ENCODE assay signal across 23 cellular contexts in genomic region chr18:54327818-54328217, GRCh38. TPM values are rescaled to one million over a fixed set of nuclear protein-coding genes. Genes with fewer than 3 reads are reported as not detected.
DNase-seq lines count a peak whose midpoint lies in the region; ATAC-seq, FAIRE-seq and TF ChIP-seq lines count a peak whose summit lies in the region.
"Had no signal": no experiment of that assay in that cellular context is flagged by ENCODE, and none has a peak within 500 bp of the region (broad histone marks: within the 10 kb centered on the region; RNA-seq: fewer than 3 reads in every experiment).

No MANE protein-coding gene starts in this region.

- no peak overlapping the region for H2AK5ac ChIP-seq in neuronal stem cell (ENCODE audit: low read depth, low read length)

- H3K4me3 ChIP-seq in PC-3 (ENCODE audit: low read length) (no peak overlapping the region), bronchial epithelial cell (ENCODE audit: low read depth, low read length) (no peak overlapping the region), neuronal stem cell (ENCODE audit: low read length in 2 of 2) (no peak overlapping the region)
- H3K4me3 ChIP-seq: BLaER1 treated with 17β-estradiol and CSF1 and Interleukin-3, amounts not matched to agents 10 nM and 100 nM; SJCRH30 had no signal

- H3K4ac ChIP-seq in neuronal stem cell (ENCODE audit: low read length), result no peak overlapping the region

- H4K8ac ChIP-seq in neuronal stem cell (ENCODE audit: low read depth, low read length), result no peak overlapping the region

- no peak overlapping the region for H2BK15ac ChIP-seq in neuronal stem cell (ENCODE audit: low read length)

- H3K18ac ChIP-seq in neuronal stem cell (ENCODE audit: low read length), result no peak overlapping the region

- H2AFZ ChIP-seq in PC-3 (ENCODE audit: low read length) (peak overlapping the region; percentile 1; the same call in 1 of the 2 replicates), neuronal stem cell (ENCODE audit: low read length) (peak overlapping the region; percentile 16)

- H3K79me1 ChIP-seq in neuronal stem cell (ENCODE audit: low read depth, low read length), result no peaks in the 10 kb centered on the region

- no CpG with 5 or more reads among the region's 4 CpGs for WGBS in neuronal stem cell (ENCODE audit: extremely low coverage in 2 of 2, insufficient read length in 2 of 2, insufficient replicate concordance in 1 of 2), 2 donors

- H3K27ac Mint-ChIP-seq in activated CD8-positive, alpha-beta T cell treated with anti-CD3 and anti-CD28 coated beads for 36 hours, result no peak overlapping the region
- no peak overlapping the region for H3K27ac Mint-ChIP-seq in activated CD8-positive, alpha-beta T cell treated with anti-CD3 and anti-CD28 coated beads, Interleukin-2, amount 10 ng/mL, durations not matched to agents 7 days and 5 days
- H3K27ac Mint-ChIP-seq in Calu3 (ENCODE audit: unreplicated experiment), result no peak overlapping the region
- H3K27ac Mint-ChIP-seq: CD4-positive, alpha-beta memory T cell; T-cell had no signal

- intact Hi-C loops in activated CD8-positive, alpha-beta T cell treated with anti-CD3 and anti-CD28 coated beads for 36 hours (cut with micrococcal nuclease), result no loop called here
- intact Hi-C loops in PC-3 (cut with micrococcal nuclease), result no loop called here
- intact Hi-C loops in Calu3 (cut with micrococcal nuclease; ENCODE audit: unreplicated experiment), result no loop called here

- H3K27me3 ChIP-seq in PC-3 (ENCODE audit: low read length) (no peaks in the 10 kb centered on the region), bronchial epithelial cell (ENCODE audit: control insufficient read depth, insufficient read depth, low read length) (no peaks in the 10 kb centered on the region), neuronal stem cell (ENCODE audit: control insufficient read depth in 3 of 3, insufficient read depth in 3 of 3, low read depth in 1 of 3, low read length in 3 of 3) (no peaks in the 10 kb centered on the region)
- H3K27me3 ChIP-seq: BLaER1 treated with 17β-estradiol and CSF1 and Interleukin-3, amounts not matched to agents 10 nM and 100 nM; SJCRH30 had no signal

- POLR2A ChIA-PET in activated CD8-positive, alpha-beta T cell treated with anti-CD3 and anti-CD28 coated beads for 36 hours (lab: Charles Lee), result no interaction called here
- POLR2A ChIA-PET in activated CD8-positive, alpha-beta T cell treated with anti-CD3 and anti-CD28 coated beads, Interleukin-2, amount 10 ng/mL, durations not matched to agents 7 days and 5 days (lab: Charles Lee), result no interaction called here
- POLR2A ChIA-PET in PC-3 (lab: Charles Lee; ENCODE audit: unreplicated experiment), result no interaction called here

- no peaks in the 10 kb centered on the region for H3K9me3 ChIP-seq in PC-3 (ENCODE audit: low read length)
- no peaks in the 10 kb centered on the region for H3K9me3 ChIP-seq in neuronal stem cell (replicated peaks in 1 of 2; ENCODE audit: control insufficient read depth in 2 of 2, insufficient read depth in 1 of 2, low read depth in 1 of 2, low read length in 2 of 2)
- H3K9me3 ChIP-seq: BLaER1 treated with 17β-estradiol and CSF1 and Interleukin-3, amounts not matched to agents 10 nM and 100 nM; SJCRH30 had no signal

- no peak for FAIRE-seq in bronchial epithelial cell (lab: Jason Lieb, UNC)
- FAIRE-seq: HepG2 had no signal

- no peaks in the 10 kb centered on the region for H3K79me2 ChIP-seq in PC-3 (ENCODE audit: low read length)

- H3F3A ChIP-seq in PC-3 (ENCODE audit: low read length, unreplicated experiment), result no peaks in the 10 kb centered on the region

- no peak overlapping the region for H4K91ac ChIP-seq in neuronal stem cell (ENCODE audit: low read depth, low read length, poor library complexity)

- no peak overlapping the region for H3K14ac ChIP-seq in neuronal stem cell (ENCODE audit: low read length)

- BruUV-seq in PC-3 (replicated peaks; lab: Mats Ljungman, UMichigan) (no TSS peak), Calu3 (replicated peaks; lab: Mats Ljungman, UMichigan) (no TSS peak)

- H3K4me2 ChIP-seq in PC-3 (ENCODE audit: low read length) (0 out of 2 replicates have a peak overlapping the region, but pooled peaks have one; percentile 21), neuronal stem cell (ENCODE audit: insufficient read depth, low read length, poor library complexity, severe bottlenecking) (no peak overlapping the region)
- H3K4me2 ChIP-seq: BLaER1 treated with 17β-estradiol and CSF1 and Interleukin-3, amounts not matched to agents 10 nM and 100 nM had no signal

- peaks cover 7% of the 10 kb centered on the region for H3K27me3 Mint-ChIP-seq in activated CD8-positive, alpha-beta T cell treated with anti-CD3 and anti-CD28 coated beads for 36 hours
- H3K27me3 Mint-ChIP-seq in activated CD8-positive, alpha-beta T cell treated with anti-CD3 and anti-CD28 coated beads, Interleukin-2, amount 10 ng/mL, durations not matched to agents 7 days and 5 days (ENCODE audit: low read depth), result peaks cover 13% of the 10 kb centered on the region
- no peaks in the 10 kb centered on the region for H3K27me3 Mint-ChIP-seq in Calu3 (ENCODE audit: unreplicated experiment)

- H2BK5ac ChIP-seq in neuronal stem cell (ENCODE audit: low read length), result no peak overlapping the region

- no peaks in the 10 kb centered on the region for H3K36me3 Mint-ChIP-seq in activated CD8-positive, alpha-beta T cell treated with anti-CD3 and anti-CD28 coated beads for 36 hours (ENCODE audit: low read depth)
- no peaks in the 10 kb centered on the region for H3K36me3 Mint-ChIP-seq in activated CD8-positive, alpha-beta T cell treated with anti-CD3 and anti-CD28 coated beads, Interleukin-2, amount 10 ng/mL, durations not matched to agents 7 days and 5 days (ENCODE audit: low read depth)
- H3K36me3 Mint-ChIP-seq in Calu3 (ENCODE audit: insufficient read depth, unreplicated experiment), result no peaks in the 10 kb centered on the region
- H3K36me3 Mint-ChIP-seq: CD4-positive, alpha-beta memory T cell; T-cell had no signal

- ATAC-seq in activated CD8-positive, alpha-beta T cell treated with anti-CD3 and anti-CD28 coated beads for 36 hours, result peak; percentile 24
- no peak for ATAC-seq in activated CD8-positive, alpha-beta T cell treated with anti-CD3 and anti-CD28 coated beads, Interleukin-2, amount 10 ng/mL, durations not matched to agents 7 days and 5 days
- peak; percentile 74 for ATAC-seq in PC-3
- ATAC-seq: HepG2, T-cell had no signal

- no peaks in the 10 kb centered on the region for H3K9me2 ChIP-seq in PC-3 (replicated peaks; ENCODE audit: low read length)

- H3K36me3 ChIP-seq in PC-3 (ENCODE audit: low read depth, low read length) (no peaks in the 10 kb centered on the region), bronchial epithelial cell (ENCODE audit: control insufficient read depth, insufficient read depth, low read length) (no peaks in the 10 kb centered on the region), neuronal stem cell (replicated peaks in 1 of 2; ENCODE audit: control insufficient read depth in 2 of 2, insufficient read depth in 2 of 2, low read length in 2 of 2) (no peaks in the 10 kb centered on the region)
- H3K36me3 ChIP-seq: BLaER1 treated with 17β-estradiol and CSF1 and Interleukin-3, amounts not matched to agents 10 nM and 100 nM; SJCRH30 had no signal

- CTCF ChIA-PET in activated CD8-positive, alpha-beta T cell treated with anti-CD3 and anti-CD28 coated beads for 36 hours (lab: Charles Lee), result no interaction called here
- CTCF ChIA-PET in activated CD8-positive, alpha-beta T cell treated with anti-CD3 and anti-CD28 coated beads, Interleukin-2, amount 10 ng/mL, durations not matched to agents 7 days and 5 days (lab: Charles Lee), result no interaction called here
- CTCF ChIA-PET in PC-3 (lab: Charles Lee) (no interaction called here), Calu3 (lab: Charles Lee) (no interaction called here)

- H2BK120ac ChIP-seq in neuronal stem cell (ENCODE audit: low read depth, low read length), result no peak overlapping the region

- H3K4me1 ChIP-seq in PC-3 (ENCODE audit: insufficient read depth, low read length) (peaks cover 7% of the 10 kb centered on the region; the same call in 1 of the 2 replicates), neuronal stem cell (ENCODE audit: control insufficient read depth in 2 of 2, insufficient read depth in 1 of 2, low read depth in 1 of 2, low read length in 2 of 2) (no peaks in the 10 kb centered on the region)
- H3K4me1 ChIP-seq: BLaER1 treated with 17β-estradiol and CSF1 and Interleukin-3, amounts not matched to agents 10 nM and 100 nM; SJCRH30 had no signal

- DNase-seq in activated CD8-positive, alpha-beta T cell treated with anti-CD3 and anti-CD28 coated beads for 36 hours, result no peak
- no peak for DNase-seq in activated CD8-positive, alpha-beta T cell treated with anti-CD3 and anti-CD28 coated beads, Interleukin-2, amount 10 ng/mL, durations not matched to agents 7 days and 5 days
- peak; percentile 16 for DNase-seq in PC-3
- DNase-seq in bronchial epithelial cell (ENCODE audit: low read depth), result peak; percentile 76
- DNase-seq in neuronal stem cell (ENCODE audit: low spot score), result no peak
- no peak for DNase-seq in RPMI8226
- no peak for DNase-seq in NCI-H526 treated with DMSO at 0.1 percent for 48 hours (lab: John Stamatoyannopoulos, UW)
- no peak for DNase-seq in Calu3
- DNase-seq: CD4-positive, alpha-beta memory T cell; DMS153; H7; KBM-7; NCI-H1105 treated with DMSO at 0.1 percent for 48 hours; NCI-H1694; NCI-H2081; NCI-H2171; NCI-H345; NCI-H524 treated with DMSO at 0.1 percent for 48 hours; SJCRH30; T-cell had no signal

- no peak overlapping the region for H3K23ac ChIP-seq in neuronal stem cell (ENCODE audit: low read depth, low read length, poor library complexity)

- H3K27ac ChIP-seq in PC-3 (ENCODE audit: low read length) (no peak overlapping the region), neuronal stem cell (replicated peaks; ENCODE audit: low read length) (no peak overlapping the region)
- H3K27ac ChIP-seq: 22Rv1; BLaER1 treated with 17β-estradiol and CSF1 and Interleukin-3, amounts not matched to agents 10 nM and 100 nM; SJCRH30 had no signal

- TF ChIP-seq CTCF in activated CD8-positive, alpha-beta T cell treated with anti-CD3 and anti-CD28 coated beads for 36 hours (IDR thresholded peaks at IDR 0.05), result no peak
- TF ChIP-seq CTCF in PC-3 (conservative IDR thresholded peaks at IDR 0.05; ENCODE audit: low read depth, low read length), result no peak
- no peak for TF ChIP-seq CTCF in bronchial epithelial cell (IDR thresholded peaks at IDR 0.05; ENCODE audit: insufficient read depth, low read length, severe bottlenecking)
- no peak for TF ChIP-seq CTCF in Calu3 (IDR thresholded peaks at IDR 0.05; ENCODE audit: unreplicated experiment)

- no peaks in the 10 kb centered on the region for H4K20me1 ChIP-seq in PC-3 (ENCODE audit: low read length)
- H4K20me1 ChIP-seq: BLaER1 treated with 17β-estradiol and CSF1 and Interleukin-3, amounts not matched to agents 10 nM and 100 nM had no signal

- H3K9me3 Mint-ChIP-seq in activated CD8-positive, alpha-beta T cell treated with anti-CD3 and anti-CD28 coated beads for 36 hours, result no peaks in the 10 kb centered on the region
- H3K9me3 Mint-ChIP-seq in activated CD8-positive, alpha-beta T cell treated with anti-CD3 and anti-CD28 coated beads, Interleukin-2, amount 10 ng/mL, durations not matched to agents 7 days and 5 days (ENCODE audit: insufficient read depth), result no peaks in the 10 kb centered on the region
- no peaks in the 10 kb centered on the region for H3K9me3 Mint-ChIP-seq in Calu3 (ENCODE audit: low read depth, unreplicated experiment)
- H3K9me3 Mint-ChIP-seq: CD4-positive, alpha-beta memory T cell; T-cell had no signal

- no peaks in the 10 kb centered on the region for H3K4me1 Mint-ChIP-seq in activated CD8-positive, alpha-beta T cell treated with anti-CD3 and anti-CD28 coated beads for 36 hours (ENCODE audit: low read depth)
- no peaks in the 10 kb centered on the region for H3K4me1 Mint-ChIP-seq in activated CD8-positive, alpha-beta T cell treated with anti-CD3 and anti-CD28 coated beads, Interleukin-2, amount 10 ng/mL, durations not matched to agents 7 days and 5 days (ENCODE audit: low read depth)
- no peaks in the 10 kb centered on the region for H3K4me1 Mint-ChIP-seq in Calu3 (ENCODE audit: low read depth, unreplicated experiment)
- H3K4me1 Mint-ChIP-seq: CD4-positive, alpha-beta memory T cell; T-cell had no signal

- H3K4me3 Mint-ChIP-seq in activated CD8-positive, alpha-beta T cell treated with anti-CD3 and anti-CD28 coated beads for 36 hours, result no peak overlapping the region
- no peak overlapping the region for H3K4me3 Mint-ChIP-seq in activated CD8-positive, alpha-beta T cell treated with anti-CD3 and anti-CD28 coated beads, Interleukin-2, amount 10 ng/mL, durations not matched to agents 7 days and 5 days
- no peak overlapping the region for H3K4me3 Mint-ChIP-seq in Calu3 (ENCODE audit: low read depth, unreplicated experiment)
- H3K4me3 Mint-ChIP-seq: CD4-positive, alpha-beta memory T cell; T-cell had no signal

- H2BK12ac ChIP-seq in neuronal stem cell (ENCODE audit: low read length), result no peak overlapping the region

- H3K9ac ChIP-seq in PC-3 (ENCODE audit: low read length) (no peak overlapping the region), neuronal stem cell (ENCODE audit: low read depth, low read length, poor library complexity) (no peak overlapping the region)
- H3K9ac ChIP-seq: BLaER1 treated with 17β-estradiol and CSF1 and Interleukin-3, amounts not matched to agents 10 nM and 100 nM had no signal

RNA-seq across cellular contexts. Expression of gene STARD6, which starts 29.8 kb away (rescaled TPM):
- not detected for total RNA-seq in activated CD8-positive, alpha-beta T cell treated with anti-CD3 and anti-CD28 coated beads for 36 hours
- total RNA-seq in activated CD8-positive, alpha-beta T cell treated with anti-CD3 and anti-CD28 coated beads, Interleukin-2, amount 10 ng/mL, durations not matched to agents 7 days and 5 days, result not detected
- total RNA-seq in PC-3 (2014; rRNA removed) (not detected in 2 replicates), bronchial epithelial cell (not detected in 2 replicates), Calu3 (2022) (not detected in 2 replicates)
- 0.20 TPM for polyA plus RNA-seq in neuronal stem cell (2013, experiment 1 of 2)
- 0.06 TPM for polyA plus RNA-seq in neuronal stem cell (2013, experiment 2 of 2)
- total RNA-seq: CD4-positive, alpha-beta memory T cell; H7; HepG2; SJCRH30; T-cell had no signal
- polyA plus RNA-seq: HepG2 had no signal

RNA-seq across cellular contexts. Expression of gene C18orf54, which starts 29.9 kb away (rescaled TPM):
- total RNA-seq in activated CD8-positive, alpha-beta T cell treated with anti-CD3 and anti-CD28 coated beads for 36 hours, result 1 to 10 TPM; 7.3 to 7.6 TPM
- 10 to 100 TPM; 10.9 to 11.9 TPM for total RNA-seq in activated CD8-positive, alpha-beta T cell treated with anti-CD3 and anti-CD28 coated beads, Interleukin-2, amount 10 ng/mL, durations not matched to agents 7 days and 5 days
- total RNA-seq in PC-3 (2014; rRNA removed) (5.1 and 10.5 TPM in 2 replicates), bronchial epithelial cell (1.1 and 2.0 TPM in 2 replicates), Calu3 (2022) (9.3 and 9.7 TPM in 2 replicates)
- 19.9 TPM for polyA plus RNA-seq in neuronal stem cell (2013, experiment 1 of 2)
- 20.3 TPM for polyA plus RNA-seq in neuronal stem cell (2013, experiment 2 of 2)

RNA-seq across cellular contexts. Expression of gene POLI, which starts 58.5 kb away (rescaled TPM):
- total RNA-seq in activated CD8-positive, alpha-beta T cell treated with anti-CD3 and anti-CD28 coated beads for 36 hours, result 10 to 100 TPM; 10.2 to 15.3 TPM
- total RNA-seq in activated CD8-positive, alpha-beta T cell treated with anti-CD3 and anti-CD28 coated beads, Interleukin-2, amount 10 ng/mL, durations not matched to agents 7 days and 5 days, result 10 to 100 TPM; 14.2 to 14.3 TPM
- total RNA-seq in PC-3 (2014; rRNA removed) (6.3 and 9.9 TPM in 2 replicates), bronchial epithelial cell (9.0 and 16.1 TPM in 2 replicates), Calu3 (2022) (25.2 and 26.1 TPM in 2 replicates)
- polyA plus RNA-seq in neuronal stem cell (2013, experiment 1 of 2), result 36.1 TPM
- polyA plus RNA-seq in neuronal stem cell (2013, experiment 2 of 2), result 38.0 TPM

Comparison
In these comparisons a context has a peak if more than half of its experiments do, and no peak if none do; other contexts are left out.
1. DNase-seq: peak in PC-3 (single experiment) and bronchial epithelial cell (single experiment); none in activated CD8-positive, alpha-beta T cell treated with anti-CD3 and anti-CD28 coated beads for 36 hours (single experiment), activated CD8-positive, alpha-beta T cell treated with anti-CD3 and anti-CD28 coated beads, Interleukin-2, amount 10 ng/mL, durations not matched to agents 7 days and 5 days (single experiment), neuronal stem cell (single experiment), RPMI8226 (single experiment), NCI-H526 treated with DMSO at 0.1 percent for 48 hours (single experiment) and Calu3 (single experiment).